ENCODE assay signal across 1 cellular context in the genomic region with DNA sequence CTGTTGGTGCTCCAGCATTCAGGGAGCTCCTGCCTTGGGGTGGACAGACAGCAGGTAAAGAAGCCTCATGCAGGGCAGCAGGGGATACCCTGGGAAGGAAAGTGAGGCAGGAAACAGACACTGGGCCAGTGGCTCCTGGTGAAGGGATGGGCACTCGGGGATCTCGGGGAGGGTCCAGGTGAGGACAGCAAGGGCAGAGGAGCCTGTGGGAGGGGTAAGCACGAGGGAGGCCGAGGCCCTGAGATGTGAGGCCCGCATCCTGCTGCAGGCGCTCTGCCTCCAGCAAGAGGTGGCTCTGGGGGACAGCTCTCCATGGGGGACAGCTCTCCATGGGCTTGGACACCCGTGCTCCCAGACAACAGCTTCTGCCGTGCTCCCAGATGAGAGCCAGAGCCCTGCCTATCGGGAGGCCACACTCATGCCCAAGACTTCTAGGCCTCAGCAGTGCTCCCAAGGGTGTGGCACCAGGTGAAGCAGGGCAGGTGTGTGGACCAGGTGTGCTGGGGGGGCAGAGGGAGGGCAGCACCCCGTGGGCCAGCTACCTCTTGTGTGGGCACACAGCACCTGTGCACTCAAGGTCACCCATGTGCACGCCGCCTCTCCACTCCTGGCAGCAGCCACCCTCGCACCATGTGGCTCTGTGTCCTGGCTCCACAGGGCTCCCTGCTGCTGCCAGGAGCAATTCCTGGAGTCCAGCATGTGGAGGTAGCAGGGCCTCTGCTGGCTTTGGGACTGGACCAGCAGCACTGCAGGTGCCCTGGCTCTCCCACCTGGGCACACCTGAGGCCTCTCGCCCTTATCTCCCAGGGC.
A peak's percentile ranks its signal among the peaks of the same experiment; 100 is the strongest.
TF ChIP-seq lines count a peak whose summit lies in the region.

No MANE protein-coding gene starts in this region.

TF ChIP-seq in K562, 482 proteins besides CTCF, POLR2A, EP300 and RAD21 (continued from another document):
- TF ChIP-seq, protein P1, sequence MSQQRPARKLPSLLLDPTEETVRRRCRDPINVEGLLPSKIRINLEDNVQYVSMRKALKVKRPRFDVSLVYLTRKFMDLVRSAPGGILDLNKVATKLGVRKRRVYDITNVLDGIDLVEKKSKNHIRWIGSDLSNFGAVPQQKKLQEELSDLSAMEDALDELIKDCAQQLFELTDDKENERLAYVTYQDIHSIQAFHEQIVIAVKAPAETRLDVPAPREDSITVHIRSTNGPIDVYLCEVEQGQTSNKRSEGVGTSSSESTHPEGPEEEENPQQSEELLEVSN (IDR thresholded peaks at IDR 0.05; ENCODE audit: borderline replicate concordance in 1 of 2, extremely low read depth in 1 of 2, insufficient read depth in 1 of 2, insufficient read length in 1 of 2, low read depth in 1 of 2, low read length in 1 of 2, poor library complexity in 1 of 2, severe bottlenecking in 1 of 2), result peak in 1 of 2 experiments; percentile 14
- no peak for TF ChIP-seq PML (IDR thresholded peaks at IDR 0.05; ENCODE audit: low read length)
- TF ChIP-seq BDP1 (IDR thresholded peaks at IDR 0.05; ENCODE audit: insufficient read depth, insufficient read length), result no peak
- TF ChIP-seq PHF8 (IDR thresholded peaks at IDR 0.05; ENCODE audit: borderline replicate concordance, low read length), result no peak
- TF ChIP-seq SLC30A9 (CRISPR knock-in tag; IDR thresholded peaks at IDR 0.05), result no peak
- TF ChIP-seq ZNF121 (CRISPR knock-in tag; conservative IDR thresholded peaks at IDR 0.05), result no peak
- no peak for TF ChIP-seq ETV6 (IDR thresholded peaks at IDR 0.05; ENCODE audit: borderline replicate concordance in 1 of 2, low read depth in 2 of 2, low read length in 1 of 2)
- no peak for TF ChIP-seq ETV6 (CRISPR knock-in tag; IDR thresholded peaks at IDR 0.05; ENCODE audit: borderline replicate concordance)
- no peak for TF ChIP-seq STAT5B (CRISPR knock-in tag; IDR thresholded peaks at IDR 0.05)
- TF ChIP-seq SP2 (IDR thresholded peaks at IDR 0.05; ENCODE audit: extremely low read depth, low read depth, low read length, poor library complexity, severe bottlenecking), result no peak
- TF ChIP-seq, protein P2, sequence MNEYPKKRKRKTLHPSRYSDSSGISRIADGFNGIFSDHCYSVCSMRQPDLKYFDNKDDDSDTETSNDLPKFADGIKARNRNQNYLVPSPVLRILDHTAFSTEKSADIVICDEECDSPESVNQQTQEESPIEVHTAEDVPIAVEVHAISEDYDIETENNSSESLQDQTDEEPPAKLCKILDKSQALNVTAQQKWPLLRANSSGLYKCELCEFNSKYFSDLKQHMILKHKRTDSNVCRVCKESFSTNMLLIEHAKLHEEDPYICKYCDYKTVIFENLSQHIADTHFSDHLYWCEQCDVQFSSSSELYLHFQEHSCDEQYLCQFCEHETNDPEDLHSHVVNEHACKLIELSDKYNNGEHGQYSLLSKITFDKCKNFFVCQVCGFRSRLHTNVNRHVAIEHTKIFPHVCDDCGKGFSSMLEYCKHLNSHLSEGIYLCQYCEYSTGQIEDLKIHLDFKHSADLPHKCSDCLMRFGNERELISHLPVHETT (CRISPR knock-in tag; conservative IDR thresholded peaks at IDR 0.05 in 1 of 2, IDR thresholded peaks at IDR 0.05 in 1 of 2), result no peak
- TF ChIP-seq ERF (CRISPR knock-in tag; IDR thresholded peaks at IDR 0.05), result no peak
- TF ChIP-seq, protein P3, sequence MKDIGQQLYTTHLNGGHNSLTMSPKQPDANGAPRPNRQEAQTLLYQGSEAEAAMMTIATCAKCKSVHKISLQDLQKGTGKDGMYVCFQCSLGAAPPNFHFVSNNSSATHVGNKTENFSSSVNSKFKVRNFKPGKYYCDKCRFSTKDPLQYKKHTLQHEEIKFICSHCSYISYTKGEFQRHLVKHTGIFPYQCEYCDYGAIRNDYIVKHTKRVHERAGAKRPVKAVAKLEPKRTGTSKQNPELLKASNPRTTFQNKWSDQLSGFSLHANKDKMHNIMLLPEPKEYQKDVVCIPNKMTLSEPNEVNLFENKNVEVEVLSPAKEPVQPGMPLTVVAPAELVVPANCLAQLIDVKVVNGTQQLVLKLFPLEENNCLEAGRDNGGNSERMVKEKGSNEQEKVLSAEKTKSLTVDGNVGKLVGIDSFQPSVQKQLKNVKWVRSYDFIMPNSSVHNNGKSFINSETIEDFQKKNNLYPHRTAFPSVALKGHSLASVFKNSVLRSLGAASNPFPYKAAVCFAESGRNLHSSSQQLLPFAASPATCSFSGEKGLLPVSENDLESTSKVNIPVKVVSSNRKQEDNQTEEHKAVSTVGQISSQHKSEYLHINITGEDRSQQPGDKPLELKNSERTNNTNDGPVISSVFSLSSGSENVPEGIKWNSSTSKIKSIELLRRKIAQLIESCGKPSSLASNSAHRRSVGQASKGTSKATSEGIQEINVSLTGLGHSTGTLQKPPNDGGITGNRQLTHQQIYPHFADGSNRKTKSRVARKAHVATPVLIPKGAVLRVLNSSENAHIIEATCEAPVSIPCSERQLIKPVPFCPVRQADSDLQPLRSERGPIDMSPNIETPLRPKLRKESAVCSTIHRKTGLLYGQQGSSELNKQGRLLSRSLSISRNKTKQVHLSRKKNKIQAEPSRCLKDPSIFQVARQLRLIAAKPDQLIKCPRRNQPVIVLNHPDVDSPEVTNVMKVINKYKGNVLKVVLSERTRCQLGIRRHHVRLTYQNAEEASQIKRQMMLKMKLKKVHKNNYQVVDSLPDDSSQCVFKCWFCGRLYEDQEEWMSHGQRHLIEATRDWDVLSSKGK (CRISPR knock-in tag; IDR thresholded peaks at IDR 0.05), result no peak
- TF ChIP-seq, protein P4, sequence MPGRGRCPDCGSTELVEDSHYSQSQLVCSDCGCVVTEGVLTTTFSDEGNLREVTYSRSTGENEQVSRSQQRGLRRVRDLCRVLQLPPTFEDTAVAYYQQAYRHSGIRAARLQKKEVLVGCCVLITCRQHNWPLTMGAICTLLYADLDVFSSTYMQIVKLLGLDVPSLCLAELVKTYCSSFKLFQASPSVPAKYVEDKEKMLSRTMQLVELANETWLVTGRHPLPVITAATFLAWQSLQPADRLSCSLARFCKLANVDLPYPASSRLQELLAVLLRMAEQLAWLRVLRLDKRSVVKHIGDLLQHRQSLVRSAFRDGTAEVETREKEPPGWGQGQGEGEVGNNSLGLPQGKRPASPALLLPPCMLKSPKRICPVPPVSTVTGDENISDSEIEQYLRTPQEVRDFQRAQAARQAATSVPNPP (IDR thresholded peaks at IDR 0.05; ENCODE audit: borderline replicate concordance, insufficient read depth, insufficient read length), result no peak
- TF ChIP-seq, protein P5, sequence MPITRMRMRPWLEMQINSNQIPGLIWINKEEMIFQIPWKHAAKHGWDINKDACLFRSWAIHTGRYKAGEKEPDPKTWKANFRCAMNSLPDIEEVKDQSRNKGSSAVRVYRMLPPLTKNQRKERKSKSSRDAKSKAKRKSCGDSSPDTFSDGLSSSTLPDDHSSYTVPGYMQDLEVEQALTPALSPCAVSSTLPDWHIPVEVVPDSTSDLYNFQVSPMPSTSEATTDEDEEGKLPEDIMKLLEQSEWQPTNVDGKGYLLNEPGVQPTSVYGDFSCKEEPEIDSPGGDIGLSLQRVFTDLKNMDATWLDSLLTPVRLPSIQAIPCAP (CRISPR knock-in tag; IDR thresholded peaks at IDR 0.05; ENCODE audit: borderline replicate concordance), result no peak
- TF ChIP-seq, protein P6, sequence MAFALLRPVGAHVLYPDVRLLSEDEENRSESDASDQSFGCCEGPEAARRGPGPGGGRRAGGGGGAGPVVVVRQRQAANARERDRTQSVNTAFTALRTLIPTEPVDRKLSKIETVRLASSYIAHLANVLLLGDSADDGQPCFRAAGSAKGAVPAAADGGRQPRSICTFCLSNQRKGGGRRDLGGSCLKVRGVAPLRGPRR (CRISPR knock-in tag; IDR thresholded peaks at IDR 0.05), result no peak
- TF ChIP-seq, protein P7, sequence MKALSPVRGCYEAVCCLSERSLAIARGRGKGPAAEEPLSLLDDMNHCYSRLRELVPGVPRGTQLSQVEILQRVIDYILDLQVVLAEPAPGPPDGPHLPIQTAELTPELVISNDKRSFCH (CRISPR knock-in tag; IDR thresholded peaks at IDR 0.05), result no peak
- TF ChIP-seq, protein P7 (tag; IDR thresholded peaks at IDR 0.05), result peak; percentile 11; the same call in 1 of the 2 replicates
